Comparison of ENCODE assay signal across 8 cellular contexts in genomic region chr6:109059591-109060021, GRCh38. TPM values are rescaled to one million over a fixed set of nuclear protein-coding genes. Genes with fewer than 3 reads are reported as not detected.
DNase-seq lines count a peak whose midpoint lies in the region; ATAC-seq and TF ChIP-seq lines count a peak whose summit lies in the region.

No MANE protein-coding gene starts in this region.

- no peak overlapping the region for H3K27ac ChIP-seq in neural progenitor cell

- H3K9me3 Mint-ChIP-seq in central memory CD8-positive, alpha-beta T cell = no peaks in the 10 kb centered on the region
- no peaks in the 10 kb centered on the region for H3K9me3 Mint-ChIP-seq in neural progenitor cell

- no peaks in the 10 kb centered on the region for H3K36me3 Mint-ChIP-seq in central memory CD8-positive, alpha-beta T cell (ENCODE audit: insufficient read depth)
- no peaks in the 10 kb centered on the region for H3K36me3 Mint-ChIP-seq in neural progenitor cell

- peak overlapping the region; percentile 33 for H3K4me3 Mint-ChIP-seq in central memory CD8-positive, alpha-beta T cell
- no peak overlapping the region for H3K4me3 Mint-ChIP-seq in neural progenitor cell

- ATAC-seq in central memory CD8-positive, alpha-beta T cell (replicated peaks; ENCODE audit: extremely low read depth, poor library complexity, severe bottlenecking) = peak; percentile 97
- ATAC-seq in GM19324 (IDR thresholded peaks at IDR 0.05; ENCODE audit: low FRiP score, unreplicated experiment) = no peak

- H3K36me3 ChIP-seq in neural progenitor cell = no peaks in the 10 kb centered on the region

- peaks cover 55% of the 10 kb centered on the region for H3K4me1 Mint-ChIP-seq in central memory CD8-positive, alpha-beta T cell
- peaks cover 9% of the 10 kb centered on the region for H3K4me1 Mint-ChIP-seq in neural progenitor cell

- H3K27me3 Mint-ChIP-seq in central memory CD8-positive, alpha-beta T cell = no peaks in the 10 kb centered on the region
- no peaks in the 10 kb centered on the region for H3K27me3 Mint-ChIP-seq in neural progenitor cell (ENCODE audit: insufficient read depth, low read depth)

- H3F3A ChIP-seq in neural progenitor cell (ENCODE audit: low read depth) = no peaks in the 10 kb centered on the region

- no peaks in the 10 kb centered on the region for H3K79me2 ChIP-seq in neural progenitor cell (ENCODE audit: low read depth)

- H3K9me3 ChIP-seq in neural progenitor cell (ENCODE audit: low read depth) = no peaks in the 10 kb centered on the region

- no peaks in the 10 kb centered on the region for H3K27me3 ChIP-seq in neural progenitor cell

- H3K4me1 ChIP-seq in neural progenitor cell = no peaks in the 10 kb centered on the region

- peak; percentile 53 for DNase-seq in Daoy (ENCODE audit: low read depth)
- DNase-seq in LNCaP clone FGC (ENCODE audit: low read depth) = no peak
- no peak for DNase-seq in central memory CD8-positive, alpha-beta T cell (ENCODE audit: low spot score in 2 of 2)
- DNase-seq in neural progenitor cell (ENCODE audit: low spot score) = no peak
- DNase-seq in cerebellar nuclear complex (lab: John Stamatoyannopoulos, UW) = no peak
- no peak for DNase-seq in midbrain (lab: John Stamatoyannopoulos, UW)
- no peak for DNase-seq in activated CD8-positive, alpha-beta memory T cell treated with anti-CD3 and anti-CD28 coated beads for 24 hours

- no peaks in the 10 kb centered on the region for H4K20me1 ChIP-seq in neural progenitor cell (ENCODE audit: low read depth)

- H3K27ac Mint-ChIP-seq in central memory CD8-positive, alpha-beta T cell (ENCODE audit: low read depth) = peak overlapping the region; percentile 88
- H3K27ac Mint-ChIP-seq in neural progenitor cell = peak overlapping the region; percentile 28

- peak; percentile 15; the same call in 1 of the 2 replicates for TF ChIP-seq CTCF in LNCaP clone FGC (IDR thresholded peaks at IDR 0.05; ENCODE audit: control insufficient read depth, extremely low read depth, insufficient read depth)
- TF ChIP-seq CTCF in neural progenitor cell (IDR thresholded peaks at IDR 0.05) = no peak

- no peak overlapping the region for H2AFZ ChIP-seq in neural progenitor cell (replicated peaks)

- no peak overlapping the region for H3K4me2 ChIP-seq in neural progenitor cell

- no peak overlapping the region for H3K4me3 ChIP-seq in LNCaP clone FGC (ENCODE audit: low read depth, low read length)
- no peak overlapping the region for H3K4me3 ChIP-seq in neural progenitor cell

- no peak overlapping the region for H3K9ac ChIP-seq in neural progenitor cell

RNA-seq across cellular contexts. Expression of gene SESN1, which starts 35.0 kb away (rescaled TPM):
- 4.2 and 5.3 TPM in 2 replicates for total RNA-seq in Daoy (2014; rRNA removed; shearing (Covaris generic))
- 31.4 and 40.8 TPM in 2 replicates for total RNA-seq in neural progenitor cell (ENCODE audit: low replicate concordance)

RNA-seq across cellular contexts. Expression of gene CEP57L1, which starts 35.7 kb away (rescaled TPM):
- total RNA-seq in Daoy (2014; rRNA removed; shearing (Covaris generic)) = 25.3 and 40.3 TPM in 2 replicates
- total RNA-seq in neural progenitor cell (ENCODE audit: low replicate concordance) = 34.6 and 68.0 TPM in 2 replicates
